ENCODE assay signal across 1 cellular context in the genomic region with DNA sequence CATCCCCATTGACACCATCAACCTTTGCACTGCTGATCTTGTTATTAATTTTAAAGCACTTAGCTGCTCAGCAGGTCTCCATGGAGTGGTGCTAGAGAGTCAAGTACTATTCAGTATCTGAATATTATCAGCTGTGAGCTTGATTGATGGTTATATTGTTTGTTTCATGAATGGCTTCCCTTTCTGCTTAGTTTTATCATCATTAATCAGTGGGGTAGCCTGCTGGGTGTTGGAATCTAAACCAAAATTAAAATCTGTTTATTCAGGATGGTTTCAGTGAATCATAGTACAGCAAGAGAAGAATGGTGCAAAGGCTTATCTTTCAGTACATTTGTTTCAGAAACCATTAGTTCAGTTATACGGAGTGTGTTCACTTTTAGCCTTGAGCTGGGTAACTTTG.
A peak's percentile ranks its signal among the peaks of the same experiment; 100 is the strongest.
TF ChIP-seq lines count a peak whose summit lies in the region.

No MANE protein-coding gene starts in this region.

TF ChIP-seq in K562, 482 proteins besides CTCF, POLR2A, EP300 and RAD21 (continued from another document):
- TF ChIP-seq, protein P1, sequence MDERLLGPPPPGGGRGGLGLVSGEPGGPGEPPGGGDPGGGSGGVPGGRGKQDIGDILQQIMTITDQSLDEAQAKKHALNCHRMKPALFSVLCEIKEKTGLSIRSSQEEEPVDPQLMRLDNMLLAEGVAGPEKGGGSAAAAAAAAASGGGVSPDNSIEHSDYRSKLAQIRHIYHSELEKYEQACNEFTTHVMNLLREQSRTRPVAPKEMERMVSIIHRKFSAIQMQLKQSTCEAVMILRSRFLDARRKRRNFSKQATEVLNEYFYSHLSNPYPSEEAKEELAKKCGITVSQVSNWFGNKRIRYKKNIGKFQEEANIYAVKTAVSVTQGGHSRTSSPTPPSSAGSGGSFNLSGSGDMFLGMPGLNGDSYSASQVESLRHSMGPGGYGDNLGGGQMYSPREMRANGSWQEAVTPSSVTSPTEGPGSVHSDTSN (CRISPR knock-in tag; IDR thresholded peaks at IDR 0.05; ENCODE audit: low read depth), result no peak
- TF ChIP-seq, protein P1 (tag; conservative IDR thresholded peaks at IDR 0.05; ENCODE audit: low read depth), result peak; percentile 66
- TF ChIP-seq SREBF2 (CRISPR knock-in tag; IDR thresholded peaks at IDR 0.05), result no peak
